17 cellular contexts compared by ENCODE assay signal in genomic region chr2:47208852-47209606, GRCh38. TPM values are rescaled to one million over a fixed set of nuclear protein-coding genes. Genes with fewer than 3 reads are reported as not detected.
DNase-seq lines count a peak whose midpoint lies in the region; ATAC-seq, FAIRE-seq and TF ChIP-seq lines count a peak whose summit lies in the region.
"Had no signal": no experiment of that assay in that cellular context is flagged by ENCODE, and none has a peak within 500 bp of the region (broad histone marks: within the 10 kb centered on the region; RNA-seq: fewer than 3 reads in every experiment).

No MANE protein-coding gene starts in this region.

- H3K36me3 ChIP-seq in left lung (no peaks in the 10 kb centered on the region), Karpas-422 (ENCODE audit: insufficient read depth, low read length) (no peaks in the 10 kb centered on the region)
- H3K36me3 ChIP-seq: ovary had no signal

- H3K79me2 ChIP-seq in Karpas-422 (ENCODE audit: low read length): no peaks in the 10 kb centered on the region

- H3K4me1 ChIP-seq in A549 (peaks cover 33% of the 10 kb centered on the region), left lung (peaks cover 8 to 10% of the 10 kb centered on the region in 2 donors), Karpas-422 (ENCODE audit: low read length) (peaks cover 10% of the 10 kb centered on the region)

- H3K4me2 ChIP-seq in A549: peak overlapping the region; percentile 61
- no peak overlapping the region for H3K4me2 ChIP-seq in Karpas-422 (ENCODE audit: low read depth, low read length, poor library complexity, severe bottlenecking)

- FAIRE-seq in A549 (lab: Jason Lieb, UNC): no peak
- FAIRE-seq: colon had no signal

- peaks cover 6% of the 10 kb centered on the region for H3K9me3 Mint-ChIP-seq in activated T-helper 2 cell treated with anti-CD3 and anti-CD28 coated beads, Interferon-gamma antibody, Interleukin-2, Interleukin-4, amounts not matched to agents 10 μg/mL and 5 μg/mL and 100 μg/mL, durations not matched to agents 14 hours and 24 hours and 36 hours
- H3K9me3 Mint-ChIP-seq in activated CD4-positive, alpha-beta T cell treated with anti-CD3 and anti-CD28 coated beads for 36 hours (ENCODE audit: low read depth): no peaks in the 10 kb centered on the region

- no peaks in the 10 kb centered on the region for H3K4me1 Mint-ChIP-seq in activated T-helper 2 cell treated with anti-CD3 and anti-CD28 coated beads, Interferon-gamma antibody, Interleukin-2, Interleukin-4, amounts not matched to agents 10 μg/mL and 5 μg/mL and 100 μg/mL, durations not matched to agents 14 hours and 24 hours and 36 hours (ENCODE audit: low read depth)
- H3K4me1 Mint-ChIP-seq in activated CD4-positive, alpha-beta T cell treated with anti-CD3 and anti-CD28 coated beads for 36 hours: no peaks in the 10 kb centered on the region
- H3K4me1 Mint-ChIP-seq: IgD-negative memory B cell had no signal

- no peaks in the 10 kb centered on the region for H4K20me1 ChIP-seq in Karpas-422 (ENCODE audit: insufficient read depth, low read depth, low read length)

- peak in 1 of 2 experiments; percentile 72 for DNase-seq in A549 (ENCODE audit: low read depth in 1 of 2, low spot score in 1 of 2)
- peak; percentile 80 for DNase-seq in H4 (ENCODE audit: low spot score)
- no peak for DNase-seq in left lung
- no peak for DNase-seq in activated T-helper 2 cell treated with anti-CD3 and anti-CD28 coated beads, Interferon-gamma antibody, Interleukin-2, Interleukin-4, amounts not matched to agents 10 μg/mL and 5 μg/mL and 100 μg/mL, durations not matched to agents 14 hours and 24 hours and 36 hours (ENCODE audit: low spot score)
- no peak for DNase-seq in Karpas-422
- DNase-seq in activated CD4-positive, alpha-beta T cell treated with anti-CD3 and anti-CD28 coated beads for 36 hours: no peak
- DNase-seq in left ventricle myocardium superior: no peak
- DNase-seq: activated T-cell treated with anti-CD3 and anti-CD28 coated beads for 4 hours, hypothalamus, mesendoderm, NCI-H1694, ovary had no signal

- TF ChIP-seq EP300 in A549 (IDR thresholded peaks at IDR 0.05): peak; percentile 64 to 76; a peak in 2 of 5 replicates

- intact Hi-C loops in left lung (cut with DNase I): no loop called here
- intact Hi-C loops in activated T-helper 2 cell treated with anti-CD3 and anti-CD28 coated beads, Interferon-gamma antibody, Interleukin-2, Interleukin-4, amounts not matched to agents 10 μg/mL and 5 μg/mL and 100 μg/mL, durations not matched to agents 14 hours and 24 hours and 36 hours (cut with micrococcal nuclease): no loop called here
- intact Hi-C loops in activated CD4-positive, alpha-beta T cell treated with anti-CD3 and anti-CD28 coated beads for 36 hours (cut with DNase I, micrococcal nuclease): no loop called here
- intact Hi-C loops in left ventricle myocardium superior (cut with micrococcal nuclease): no loop called here

- 26% methylated on average over 5 of the region's 5 CpGs for WGBS in A549 (ENCODE audit: missing lambda C conversion rate)

- H2AFZ ChIP-seq in Karpas-422 (ENCODE audit: low read length): no peak overlapping the region

- H3K9me2 ChIP-seq in Karpas-422 (replicated peaks; ENCODE audit: insufficient read depth, low read length): no peaks in the 10 kb centered on the region

- no peak overlapping the region for H3K9ac ChIP-seq in Karpas-422 (ENCODE audit: low read length)

- H3K9me3 ChIP-seq in A549 (peaks cover 10% of the 10 kb centered on the region; the same call in 2 of the 3 replicates), left lung (no peaks in the 10 kb centered on the region), Karpas-422 (ENCODE audit: low read length) (no peaks in the 10 kb centered on the region)
- H3K9me3 ChIP-seq: ovary had no signal

- H3K27ac Mint-ChIP-seq in activated T-helper 2 cell treated with anti-CD3 and anti-CD28 coated beads, Interferon-gamma antibody, Interleukin-2, Interleukin-4, amounts not matched to agents 10 μg/mL and 5 μg/mL and 100 μg/mL, durations not matched to agents 14 hours and 24 hours and 36 hours: no peak overlapping the region
- no peak overlapping the region for H3K27ac Mint-ChIP-seq in activated CD4-positive, alpha-beta T cell treated with anti-CD3 and anti-CD28 coated beads for 36 hours

- peak in 1 of 2 experiments; percentile 51; a peak in 3 of 5 replicates for TF ChIP-seq RAD21 in A549 (conservative IDR thresholded peaks at IDR 0.05 in 1 of 2, IDR thresholded peaks at IDR 0.05 in 1 of 2)

- H3K27me3 ChIP-seq in left lung (no peaks in the 10 kb centered on the region), Karpas-422 (ENCODE audit: low read length) (0 out of 2 replicates have a peak, but pooled peaks cover 2% of the 10 kb centered on the region)
- H3K27me3 ChIP-seq: ovary had no signal

- no peak for TF ChIP-seq CTCF in A549 (IDR thresholded peaks at IDR 0.05)
- TF ChIP-seq CTCF in left lung (IDR thresholded peaks at IDR 0.05): no peak

- CTCF ChIA-PET in A549 (lab: Yijun Ruan, JAX): interaction anchor here (0.7 to 2.0 kb wide), 5 partner anchors 14 to 61 kb away, joined by 3 to 4 read pairs (median 3); no protein-coding TSS in a partner anchor
- CTCF ChIA-PET in activated CD4-positive, alpha-beta T cell treated with anti-CD3 and anti-CD28 coated beads for 36 hours (lab: Charles Lee): no interaction called here

- peak; percentile 75 to 76; a peak in 5 of 6 replicates for ATAC-seq in A549
- peak; percentile 36 for ATAC-seq in SK-N-SH treated with all-trans-retinoic acid at 6 μM for 48 hours
- peak; percentile 81 for ATAC-seq in left lung
- ATAC-seq in activated CD4-positive, alpha-beta T cell treated with anti-CD3 and anti-CD28 coated beads for 36 hours: no peak
- no peak for ATAC-seq in left ventricle myocardium superior
- ATAC-seq: activated CD4-positive, CD25-positive, alpha-beta regulatory T cell treated with anti-CD3 and anti-CD28 coated beads, Interleukin-2, amount 50 U/mL, for 24 hours had no signal

- H3K27me3 Mint-ChIP-seq in activated T-helper 2 cell treated with anti-CD3 and anti-CD28 coated beads, Interferon-gamma antibody, Interleukin-2, Interleukin-4, amounts not matched to agents 10 μg/mL and 5 μg/mL and 100 μg/mL, durations not matched to agents 14 hours and 24 hours and 36 hours (ENCODE audit: low read depth): peaks cover 23% of the 10 kb centered on the region
- peaks cover 7% of the 10 kb centered on the region for H3K27me3 Mint-ChIP-seq in activated CD4-positive, alpha-beta T cell treated with anti-CD3 and anti-CD28 coated beads for 36 hours

- POLR2A ChIA-PET in A549 (lab: Yijun Ruan, JAX): interaction anchor here (1.0 kb wide), 1 partner anchor 60 kb away, joined by 4 read pairs; no protein-coding TSS in a partner anchor
- POLR2A ChIA-PET in activated CD4-positive, alpha-beta T cell treated with anti-CD3 and anti-CD28 coated beads for 36 hours (lab: Charles Lee): no interaction called here

- TF ChIP-seq POLR2A in A549 (IDR thresholded peaks at IDR 0.05; ENCODE audit: low read length): no peak

- H3K27ac ChIP-seq in A549 (peak overlapping the region; percentile 79 to 88), left lung (peak overlapping the region; percentile 48 to 63), Karpas-422 (ENCODE audit: low read length) (no peak overlapping the region)
- H3K27ac ChIP-seq: ovary had no signal

- no peaks in the 10 kb centered on the region for H3K36me3 Mint-ChIP-seq in activated T-helper 2 cell treated with anti-CD3 and anti-CD28 coated beads, Interferon-gamma antibody, Interleukin-2, Interleukin-4, amounts not matched to agents 10 μg/mL and 5 μg/mL and 100 μg/mL, durations not matched to agents 14 hours and 24 hours and 36 hours (ENCODE audit: low read depth)
- no peaks in the 10 kb centered on the region for H3K36me3 Mint-ChIP-seq in activated CD4-positive, alpha-beta T cell treated with anti-CD3 and anti-CD28 coated beads for 36 hours (ENCODE audit: low read depth)

- H3K4me3 ChIP-seq in A549 (no peak overlapping the region), left lung (no peak overlapping the region), Karpas-422 (ENCODE audit: low read length) (no peak overlapping the region)
- H3K4me3 ChIP-seq: ovary had no signal

- no peak overlapping the region for H3K4me3 Mint-ChIP-seq in activated T-helper 2 cell treated with anti-CD3 and anti-CD28 coated beads, Interferon-gamma antibody, Interleukin-2, Interleukin-4, amounts not matched to agents 10 μg/mL and 5 μg/mL and 100 μg/mL, durations not matched to agents 14 hours and 24 hours and 36 hours (ENCODE audit: low read depth)
- H3K4me3 Mint-ChIP-seq in activated CD4-positive, alpha-beta T cell treated with anti-CD3 and anti-CD28 coated beads for 36 hours: no peak overlapping the region
- H3K4me3 Mint-ChIP-seq: IgD-negative memory B cell had no signal

RNA-seq across cellular contexts. Expression of gene CALM2, which starts 32.7 kb away (rescaled TPM):
- polyA plus RNA-seq in A549 (2011; rRNA removed): 1,000 and 1,652 TPM in 2 replicates
- polyA plus RNA-seq in A549 (2012; cell fraction: cytosol; rRNA removed): 421 and 548 TPM in 2 replicates
- 121 and 248 TPM in 2 replicates for polyA plus RNA-seq in A549 (2012; cell fraction: nucleus; rRNA removed)
- polyA plus RNA-seq in A549 (2017; fragmentation: RNase III; extraction: RNeasy Plus Mini Kit Qiagen cat#74134 plus additional on column Dnase treatment): 1,376 to 1,704 TPM (median 1,440 TPM) in 3 replicates
- polyA minus RNA-seq in A549 (2011; rRNA and poly(A)+ RNA removed): 173 and 174 TPM in 2 replicates
- total RNA-seq in H4 (2014; rRNA removed; shearing (Covaris generic)): 1,142 and 1,215 TPM in 2 replicates
- total RNA-seq in left lung: 100 to 1,000 TPM; 579 to 585 TPM
- 434 and 435 TPM in 2 replicates for total RNA-seq in activated T-helper 2 cell treated with anti-CD3 and anti-CD28 coated beads, Interferon-gamma antibody, Interleukin-2, Interleukin-4, amounts not matched to agents 10 μg/mL and 5 μg/mL and 100 μg/mL, durations not matched to agents 14 hours and 24 hours and 36 hours
- 240 and 403 TPM in 2 replicates for total RNA-seq in Karpas-422 (2014; rRNA removed; shearing (Covaris generic); ENCODE audit: low replicate concordance)
- total RNA-seq in activated CD4-positive, alpha-beta T cell treated with anti-CD3 and anti-CD28 coated beads for 36 hours: 100 to 1,000 TPM; 379 to 429 TPM
- total RNA-seq in left ventricle myocardium superior: 424 TPM

RNA-seq across cellular contexts. Expression of gene STPG4, which starts 53.9 kb away (rescaled TPM):
- polyA plus RNA-seq in A549 (2011; rRNA removed) (0.09 and 0.13 TPM in 2 replicates), A549 (2017; fragmentation: RNase III; extraction: RNeasy Plus Mini Kit Qiagen cat#74134 plus additional on column Dnase treatment) (0.05 to 0.16 TPM (median 0.14 TPM) in 3 replicates)
- 0.13 TPM in 1 of 2 replicates, not detected in the other for polyA plus RNA-seq in A549 (2012; cell fraction: cytosol; rRNA removed)
- 0.12 and 0.33 TPM in 2 replicates for polyA plus RNA-seq in A549 (2012; cell fraction: nucleus; rRNA removed)
- polyA minus RNA-seq in A549 (2011; rRNA and poly(A)+ RNA removed): 0.29 and 0.33 TPM in 2 replicates
- total RNA-seq in H4 (2014; rRNA removed; shearing (Covaris generic)): not detected in 2 replicates
- total RNA-seq in left lung (1 to 10 TPM in 1 of 2 donors, under 1 TPM in 1; 0.67 to 1.0 TPM), left ventricle myocardium superior (not detected)
- total RNA-seq in activated T-helper 2 cell treated with anti-CD3 and anti-CD28 coated beads, Interferon-gamma antibody, Interleukin-2, Interleukin-4, amounts not matched to agents 10 μg/mL and 5 μg/mL and 100 μg/mL, durations not matched to agents 14 hours and 24 hours and 36 hours: not detected in 2 replicates
- 0.18 TPM in 1 of 2 replicates, not detected in the other for total RNA-seq in Karpas-422 (2014; rRNA removed; shearing (Covaris generic); ENCODE audit: low replicate concordance)
- under 1 TPM; 0.14 to 0.23 TPM for total RNA-seq in activated CD4-positive, alpha-beta T cell treated with anti-CD3 and anti-CD28 coated beads for 36 hours
- polyA plus RNA-seq: esophagus, IgD-negative memory B cell had no signal

Comparison
In these comparisons a context has a peak if more than half of its experiments do, and no peak if none do; other contexts are left out.
1. ATAC-seq: peak in A549 (2 of 2), SK-N-SH treated with all-trans-retinoic acid at 6 μM for 48 hours (single experiment) and left lung (single experiment); none in activated CD4-positive, alpha-beta T cell treated with anti-CD3 and anti-CD28 coated beads for 36 hours (single experiment) and left ventricle myocardium superior (single experiment).
2. Of the 1 proteins assayed by ChIP-seq in both A549 and SK-N-SH treated with all-trans-retinoic acid at 6 μM for 48 hours: peak only in A549: RARB; only in SK-N-SH treated with all-trans-retinoic acid at 6 μM for 48 hours: none; in both: none; in neither: 0.